8 cellular contexts compared by ENCODE assay signal in genomic region chr1:232950197-232950918, GRCh38. TPM values are rescaled to one million over a fixed set of nuclear protein-coding genes. Genes with fewer than 3 reads are reported as not detected.
DNase-seq lines count a peak whose midpoint lies in the region; ATAC-seq and TF ChIP-seq lines count a peak whose summit lies in the region.

TSS of gene NTPCR (plus strand) at chr1:232950611. CDS start at chr1:232950711, 100 bp downstream.

- peak; percentile 44 for DNase-seq in BJ (ENCODE audit: low read depth)
- DNase-seq in GM19240 (ENCODE audit: insufficient read length, low spot score) = peak; percentile 89
- DNase-seq in NCI-H69 (lab: John Stamatoyannopoulos, UW) = peak; percentile 96
- peak; percentile 95 for DNase-seq in activated CD4-positive, alpha-beta T cell treated with anti-CD3 and anti-CD28 coated beads, Interleukin-2, amount 10 ng/mL, durations not matched to agents 7 days and 5 days
- peak; percentile 94 for DNase-seq in dedifferentiated amniotic fluid mesenchymal stem cell (ENCODE audit: extremely low spot score)
- DNase-seq in left lobe of liver (ENCODE audit: low spot score) = peak; percentile 95
- DNase-seq in stimulated activated CD4-positive, alpha-beta T cell treated with anti-CD3 and anti-CD28 coated beads, Interleukin-2, amount 100 ng/mL, for 4 hours (ENCODE audit: low read depth) = peak; percentile 91

- H3K36me3 ChIP-seq in BJ (ENCODE audit: control insufficient read depth, insufficient read depth, low read length) = no peaks in the 10 kb centered on the region

- peak within 1 kb of the TSS; percentile 97 for H3K4me3 Mint-ChIP-seq in activated CD4-positive, alpha-beta T cell treated with anti-CD3 and anti-CD28 coated beads, Interleukin-2, amount 10 ng/mL, durations not matched to agents 7 days and 5 days

- no peaks in the 10 kb centered on the region; the same call in 1 of the 2 replicates for H3K27me3 ChIP-seq in BJ (ENCODE audit: control insufficient read depth, insufficient read depth, low read length)

- peak; percentile 31; the same call in 1 of the 2 replicates for TF ChIP-seq CTCF in BJ (IDR thresholded peaks at IDR 0.05; ENCODE audit: insufficient read depth, low read depth, low read length)

- peaks cover 24% of the 10 kb centered on the region for H3K36me3 Mint-ChIP-seq in activated CD4-positive, alpha-beta T cell treated with anti-CD3 and anti-CD28 coated beads, Interleukin-2, amount 10 ng/mL, durations not matched to agents 7 days and 5 days (ENCODE audit: low read depth)

- peak within 1 kb of the TSS; percentile 94 for H3K27ac Mint-ChIP-seq in activated CD4-positive, alpha-beta T cell treated with anti-CD3 and anti-CD28 coated beads, Interleukin-2, amount 10 ng/mL, durations not matched to agents 7 days and 5 days

- H3K9me3 Mint-ChIP-seq in activated CD4-positive, alpha-beta T cell treated with anti-CD3 and anti-CD28 coated beads, Interleukin-2, amount 10 ng/mL, durations not matched to agents 7 days and 5 days = peaks cover 5% of the 10 kb centered on the region

- POLR2A ChIA-PET in BJ (lab: Charles Lee) = no interaction called here
- POLR2A ChIA-PET in activated CD4-positive, alpha-beta T cell treated with anti-CD3 and anti-CD28 coated beads, Interleukin-2, amount 10 ng/mL, durations not matched to agents 7 days and 5 days (lab: Charles Lee) = no interaction called here

- peak; percentile 80 for ATAC-seq in HG03460 (IDR thresholded peaks at IDR 0.05; ENCODE audit: unreplicated experiment)
- peak; percentile 94 for ATAC-seq in left lobe of liver

- no peaks in the 10 kb centered on the region for H3K27me3 Mint-ChIP-seq in activated CD4-positive, alpha-beta T cell treated with anti-CD3 and anti-CD28 coated beads, Interleukin-2, amount 10 ng/mL, durations not matched to agents 7 days and 5 days

- CTCF ChIA-PET in BJ (lab: Yijun Ruan, JAX) = interaction anchor here (1.1 kb wide), 1 partner anchor 13 kb away, joined by 3 read pairs; no protein-coding TSS in a partner anchor
- CTCF ChIA-PET in activated CD4-positive, alpha-beta T cell treated with anti-CD3 and anti-CD28 coated beads, Interleukin-2, amount 10 ng/mL, durations not matched to agents 7 days and 5 days (lab: Charles Lee) = no interaction called here

- H3K4me3 ChIP-seq in BJ (ENCODE audit: low read depth, low read length) = peak within 1 kb of the TSS; percentile 86

- peaks cover 46% of the 10 kb centered on the region for H3K4me1 Mint-ChIP-seq in activated CD4-positive, alpha-beta T cell treated with anti-CD3 and anti-CD28 coated beads, Interleukin-2, amount 10 ng/mL, durations not matched to agents 7 days and 5 days

RNA-seq across cellular contexts. Expression of gene NTPCR, which starts in this region (rescaled TPM):
- 23.0 and 23.4 TPM in 2 replicates for polyA plus RNA-seq in BJ (2011; rRNA removed)
- polyA minus RNA-seq in BJ (2011; rRNA and poly(A)+ RNA removed) = 4.8 and 7.8 TPM in 2 replicates
- 10 to 100 TPM; 36.9 to 45.8 TPM for total RNA-seq in activated CD4-positive, alpha-beta T cell treated with anti-CD3 and anti-CD28 coated beads, Interleukin-2, amount 10 ng/mL, durations not matched to agents 7 days and 5 days
- total RNA-seq in left lobe of liver = 18.5 TPM

Comparison
In these comparisons a context has a peak if more than half of its experiments do, and no peak if none do; other contexts are left out.
1. Peak in every context shown above with its lines: DNase-seq, ATAC-seq and H3K4me3 ChIP-seq.
2. DNase-seq: peak in every context shown above with its lines; median percentile 96 in NCI-H69; 95 in activated CD4-positive, alpha-beta T cell treated with anti-CD3 and anti-CD28 coated beads, Interleukin-2, amount 10 ng/mL, durations not matched to agents 7 days and 5 days; 95 in left lobe of liver; 94 in dedifferentiated amniotic fluid mesenchymal stem cell; 91 in stimulated activated CD4-positive, alpha-beta T cell treated with anti-CD3 and anti-CD28 coated beads, Interleukin-2, amount 100 ng/mL, for 4 hours; 89 in GM19240; 44 in BJ.